In the genomic region with DNA sequence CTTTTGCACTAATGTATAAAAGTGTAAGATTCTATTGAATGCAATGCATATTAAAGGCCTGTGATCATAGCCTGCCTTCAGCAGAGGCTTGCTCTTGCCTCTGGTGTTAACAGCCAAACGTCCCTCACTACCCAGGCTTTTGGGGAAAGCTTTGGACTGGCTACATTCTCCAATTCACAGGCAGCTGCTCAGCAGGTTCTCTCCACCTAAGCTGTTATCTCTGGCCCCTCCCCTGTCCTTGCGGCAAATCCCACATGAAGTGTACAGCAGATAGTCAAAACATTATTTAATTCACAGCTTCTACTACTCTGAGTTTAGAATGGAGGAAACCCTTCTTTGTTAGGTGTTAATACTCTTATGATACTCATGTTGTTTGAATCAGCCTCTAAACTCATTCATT, we compare ENCODE assay signal across 22 cellular contexts. TPM values are rescaled to one million over a fixed set of nuclear protein-coding genes. Genes with fewer than 3 reads are reported as not detected.
"Had no signal": no experiment of that assay in that cellular context is flagged by ENCODE, and none has a peak within 500 bp of the region (broad histone marks: within the 10 kb centered on the region; RNA-seq: fewer than 3 reads in every experiment).

No MANE protein-coding gene starts in this region.

- H3K36me3 ChIP-seq: SJSA1 had no signal

- H3K27ac ChIP-seq: SJSA1, SK-N-MC had no signal

- DNase-seq: IMR-90, Karpas-422, KG1, MM.1S, NCI-H1092 treated with DMSO at 0.1 percent for 48 hours, NCI-H1436, NCI-H187, NCI-H2081 treated with DMSO at 0.1 percent for 48 hours, NCI-H2171, NCI-H226, NCI-H446, NCI-H510A, NCI-H524 treated with DMSO at 0.1 percent for 48 hours, NCI-H69, NCI-H774, Right ventricle myocardium superior, RPMI8226, SIG-M5 had no signal

- H3K27me3 ChIP-seq: SJSA1 had no signal

- H3K9me3 ChIP-seq: SJSA1 had no signal

- ATAC-seq: HepG2 had no signal

- H3K4me1 ChIP-seq: SJSA1 had no signal

- H3K4me3 ChIP-seq: SJSA1, SK-N-MC had no signal

RNA-seq across cellular contexts. Expression of gene GADD45G, which starts 45.9 kb away (rescaled TPM):
- total RNA-seq: HepG2, HT1080, IMR-90, SJSA1 had no signal
